14 cellular contexts compared by ENCODE assay signal in the genomic region with DNA sequence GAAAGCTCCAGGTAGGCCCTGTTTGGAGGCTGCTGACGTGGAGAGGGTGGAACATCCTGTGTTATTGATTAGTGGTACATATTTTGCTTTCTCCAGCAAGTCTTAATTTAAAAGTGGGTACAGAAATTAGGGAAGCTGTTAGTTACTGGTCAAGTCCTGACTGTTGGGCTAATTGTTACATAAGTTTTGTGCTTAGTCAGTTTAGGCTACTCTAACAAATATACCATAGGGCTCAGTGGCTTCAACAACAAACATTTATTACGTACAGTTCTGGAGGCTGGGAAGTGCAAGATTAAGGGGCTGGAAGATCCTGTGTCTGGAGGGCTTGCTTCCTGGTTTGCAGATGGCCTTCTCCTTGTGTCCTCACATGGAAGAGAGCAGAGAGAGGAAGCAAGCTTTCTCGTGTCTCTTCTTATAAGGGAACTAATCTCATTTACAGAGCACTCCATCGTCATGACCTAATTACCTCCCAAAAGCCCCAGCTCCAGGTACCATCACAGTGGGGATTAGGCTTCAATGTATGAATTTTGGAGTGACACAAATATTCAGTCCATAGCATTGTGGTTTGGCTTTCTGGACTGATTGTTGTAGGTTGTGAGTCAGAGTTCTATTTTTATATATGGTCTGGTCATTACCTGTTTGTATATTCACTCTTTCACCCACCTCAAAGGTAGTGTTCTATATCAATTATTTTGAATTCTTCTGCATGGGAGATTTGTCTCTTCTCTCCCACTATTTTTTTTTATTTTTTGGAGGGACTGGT. TPM values are rescaled to one million over a fixed set of nuclear protein-coding genes. Genes with fewer than 3 reads are reported as not detected.
DNase-seq lines count a peak whose midpoint lies in the region; ATAC-seq and TF ChIP-seq lines count a peak whose summit lies in the region.
"Had no signal": no experiment of that assay in that cellular context is flagged by ENCODE, and none has a peak within 500 bp of the region (broad histone marks: within the 10 kb centered on the region; RNA-seq: fewer than 3 reads in every experiment).

No MANE protein-coding gene starts in this region.

- H3K27ac Mint-ChIP-seq in dendritic cell treated with granulocyte-macrophage colony-stimulating factor and Interleukin-4, amounts not matched to agents 40 ng/mL and 50 ng/mL, for 4 days = peak overlapping the region; percentile 11
- H3K27ac Mint-ChIP-seq in neural progenitor cell = no peak overlapping the region

- H3K27me3 Mint-ChIP-seq in dendritic cell treated with granulocyte-macrophage colony-stimulating factor and Interleukin-4, amounts not matched to agents 40 ng/mL and 50 ng/mL, for 4 days = no peaks in the 10 kb centered on the region
- peaks cover 2% of the 10 kb centered on the region for H3K27me3 Mint-ChIP-seq in neural progenitor cell (ENCODE audit: insufficient read depth, low read depth)

- peaks cover 30% of the 10 kb centered on the region for H3K4me1 ChIP-seq in neural progenitor cell

- H3K9me3 ChIP-seq in neural progenitor cell (ENCODE audit: low read depth) = no peaks in the 10 kb centered on the region
- H3K9me3 ChIP-seq: gastroesophageal sphincter, thyroid gland had no signal

- H2AFZ ChIP-seq in neural progenitor cell (replicated peaks) = no peak overlapping the region

- H3K4me3 ChIP-seq in neural progenitor cell = no peak overlapping the region
- H3K4me3 ChIP-seq: cardiac muscle cell, gastroesophageal sphincter, thyroid gland had no signal

- intact Hi-C loops in dendritic cell treated with granulocyte-macrophage colony-stimulating factor and Interleukin-4, amounts not matched to agents 40 ng/mL and 50 ng/mL, for 4 days (cut with micrococcal nuclease) = no loop called here

- H3K36me3 ChIP-seq in neural progenitor cell = no peaks in the 10 kb centered on the region
- H3K36me3 ChIP-seq: cardiac muscle cell, gastroesophageal sphincter, thyroid gland had no signal

- no peaks in the 10 kb centered on the region for H3K27me3 ChIP-seq in neural progenitor cell
- H3K27me3 ChIP-seq: cardiac muscle cell, gastroesophageal sphincter, thyroid gland had no signal

- H3K9ac ChIP-seq in neural progenitor cell = no peak overlapping the region

- H3K4me3 Mint-ChIP-seq in dendritic cell treated with granulocyte-macrophage colony-stimulating factor and Interleukin-4, amounts not matched to agents 40 ng/mL and 50 ng/mL, for 4 days = no peak overlapping the region
- H3K4me3 Mint-ChIP-seq in neural progenitor cell = no peak overlapping the region

- in situ Hi-C loops in GM13976 (cut with MboI; ENCODE audit: low sequenced_read_pairs, unreplicated experiment) = no loop called here

- peaks cover 4% of the 10 kb centered on the region for H3K36me3 Mint-ChIP-seq in dendritic cell treated with granulocyte-macrophage colony-stimulating factor and Interleukin-4, amounts not matched to agents 40 ng/mL and 50 ng/mL, for 4 days (ENCODE audit: low read depth)
- H3K36me3 Mint-ChIP-seq in neural progenitor cell = peaks cover 2% of the 10 kb centered on the region

- H3K79me2 ChIP-seq in neural progenitor cell (ENCODE audit: low read depth) = no peaks in the 10 kb centered on the region

- ATAC-seq in GM18907 (IDR thresholded peaks at IDR 0.05; ENCODE audit: unreplicated experiment) (peak; percentile 69), GM21737 (IDR thresholded peaks at IDR 0.05; ENCODE audit: unreplicated experiment) (peak; percentile 64), HG03354 (IDR thresholded peaks at IDR 0.05; ENCODE audit: poor library complexity, severe bottlenecking, unreplicated experiment) (peak; percentile 74)
- ATAC-seq: gastroesophageal sphincter had no signal

- H3K4me2 ChIP-seq in neural progenitor cell = no peak overlapping the region

- no peak overlapping the region for H3K27ac ChIP-seq in neural progenitor cell
- H3K27ac ChIP-seq: cardiac muscle cell, gastroesophageal sphincter, thyroid gland had no signal

- peaks cover 11% of the 10 kb centered on the region for H3F3A ChIP-seq in neural progenitor cell (ENCODE audit: low read depth)

- DNase-seq in neural progenitor cell (ENCODE audit: low spot score) = no peak
- DNase-seq in stimulated activated CD4-positive, alpha-beta T cell treated with anti-CD3 and anti-CD28 coated beads, Interleukin-4, amount 100 ng/mL, for 24 hours = no peak
- DNase-seq in H4 (ENCODE audit: low spot score) = no peak
- no peak for DNase-seq in GM13976 (ENCODE audit: low spot score)
- DNase-seq: EL, NCI-H2107, T-helper 1 cell, thyroid gland had no signal

- H3K9me3 Mint-ChIP-seq in dendritic cell treated with granulocyte-macrophage colony-stimulating factor and Interleukin-4, amounts not matched to agents 40 ng/mL and 50 ng/mL, for 4 days = no peaks in the 10 kb centered on the region
- H3K9me3 Mint-ChIP-seq in neural progenitor cell = peaks cover 5% of the 10 kb centered on the region

- TF ChIP-seq CTCF in neural progenitor cell (IDR thresholded peaks at IDR 0.05) (no peak), GM13976 (IDR thresholded peaks at IDR 0.05; ENCODE audit: borderline replicate concordance, control extremely low read depth, extremely low read depth, insufficient read depth, missing control alignments) (no peak)

- no peaks in the 10 kb centered on the region for H4K20me1 ChIP-seq in neural progenitor cell (ENCODE audit: low read depth)

- H3K4me1 Mint-ChIP-seq in dendritic cell treated with granulocyte-macrophage colony-stimulating factor and Interleukin-4, amounts not matched to agents 40 ng/mL and 50 ng/mL, for 4 days (ENCODE audit: low read depth) = peaks cover 23% of the 10 kb centered on the region
- H3K4me1 Mint-ChIP-seq in neural progenitor cell = peaks cover 32% of the 10 kb centered on the region

RNA-seq across cellular contexts. Expression of a gene that starts 17.0 kb away (rescaled TPM):
- total RNA-seq in neural progenitor cell (ENCODE audit: low replicate concordance) = 5.8 and 6.7 TPM in 2 replicates
- 23.0 and 27.6 TPM in 2 replicates for total RNA-seq in H4 (2014; rRNA removed; shearing (Covaris generic))
